9 cellular contexts compared by ENCODE assay signal in genomic region chr13:41492432-41493267, GRCh38. TPM values are rescaled to one million over a fixed set of nuclear protein-coding genes. Genes with fewer than 3 reads are reported as not detected.
A peak's percentile ranks its signal among the peaks of the same experiment; 100 is the strongest.
DNase-seq lines count a peak whose midpoint lies in the region; ATAC-seq and TF ChIP-seq lines count a peak whose summit lies in the region.
"Had no signal": no experiment of that assay in that cellular context is flagged by ENCODE, and none has a peak within 500 bp of the region (broad histone marks: within the 10 kb centered on the region; RNA-seq: fewer than 3 reads in every experiment).

No MANE protein-coding gene starts in this region.

- H3K9ac ChIP-seq in SU-DHL-6 (ENCODE audit: low read length) (peak overlapping the region; percentile 50), skeletal muscle tissue (ENCODE audit: low read depth in 1 of 3, low read length in 3 of 3) (no peak overlapping the region)

- no peak for DNase-seq in activated CD4-positive, CD25-positive, alpha-beta regulatory T cell treated with anti-CD3 and anti-CD28 coated beads, Interleukin-2, amount 50 U/mL, for 72 hours
- DNase-seq in NCI-H128 (lab: John Stamatoyannopoulos, UW; ENCODE audit: unreplicated experiment) = no peak
- no peak for DNase-seq in H7
- no peak for DNase-seq in SHP77 (lab: John Stamatoyannopoulos, UW)

- no peak for TF ChIP-seq CTCF in SU-DHL-6 (IDR thresholded peaks at IDR 0.05; ENCODE audit: insufficient read depth, low read length, poor library complexity, severe bottlenecking)

- H3K9me3 ChIP-seq in SU-DHL-6 (ENCODE audit: insufficient read depth, low read length) = no peaks in the 10 kb centered on the region
- H3K9me3 ChIP-seq in skeletal muscle tissue (ENCODE audit: control insufficient read depth in 3 of 3, low read length in 3 of 3) = no peaks in the 10 kb centered on the region

- H3K9me2 ChIP-seq in SU-DHL-6 (replicated peaks; ENCODE audit: insufficient read depth, low read length) = no peaks in the 10 kb centered on the region

- no peaks in the 10 kb centered on the region for H4K20me1 ChIP-seq in SU-DHL-6 (ENCODE audit: low read depth, low read length)

- H3F3A ChIP-seq in SU-DHL-6 (ENCODE audit: insufficient read depth) = no peaks in the 10 kb centered on the region

- H3K4me2 ChIP-seq in SU-DHL-6 (ENCODE audit: low read depth, low read length, poor library complexity, severe bottlenecking) = peak overlapping the region; percentile 55

- H3K36me3 ChIP-seq in SU-DHL-6 (ENCODE audit: low read length) (no peaks in the 10 kb centered on the region), skeletal muscle tissue (ENCODE audit: control insufficient read depth in 3 of 3, insufficient read depth in 3 of 3, low read length in 3 of 3) (no peaks in the 10 kb centered on the region), H7 (replicated peaks; ENCODE audit: control insufficient read depth, insufficient read depth, low read length) (no peaks in the 10 kb centered on the region)

- H3K27ac ChIP-seq in SU-DHL-6 (ENCODE audit: low read depth, low read length) (peak overlapping the region; percentile 87), skeletal muscle tissue (ENCODE audit: low read depth, low read length) (peak overlapping the region; percentile 3)

- peaks cover 2 to 19% (median 7%) of the 10 kb centered on the region in 3 donors for H3K4me1 ChIP-seq in skeletal muscle tissue (ENCODE audit: control insufficient read depth in 3 of 3, insufficient read depth in 3 of 3, low read length in 3 of 3)

- H2AFZ ChIP-seq in SU-DHL-6 (ENCODE audit: low read depth, low read length, severe bottlenecking) = peak overlapping the region; percentile 86

- H3K79me2 ChIP-seq in SU-DHL-6 (ENCODE audit: insufficient read depth, low read length) = no peaks in the 10 kb centered on the region

- H3K27me3 ChIP-seq in SU-DHL-6 (ENCODE audit: low read length) = no peaks in the 10 kb centered on the region
- H3K27me3 ChIP-seq in skeletal muscle tissue (ENCODE audit: control insufficient read depth in 3 of 3, insufficient read depth in 3 of 3, low read length in 3 of 3) = no peaks in the 10 kb centered on the region
- no peaks in the 10 kb centered on the region for H3K27me3 ChIP-seq in H7 (ENCODE audit: control insufficient read depth, insufficient read depth, low read length)

- H3K4me3 ChIP-seq in SU-DHL-6 (ENCODE audit: insufficient read depth, low read length, poor library complexity, severe bottlenecking) (peak overlapping the region; percentile 6), skeletal muscle tissue (ENCODE audit: low read length in 3 of 3) (no peak overlapping the region), H7 (ENCODE audit: insufficient read depth, low read depth, low read length) (no peak overlapping the region)

- ATAC-seq in activated CD4-positive, CD25-positive, alpha-beta regulatory T cell treated with anti-CD3 and anti-CD28 coated beads, Interleukin-2, amount 50 U/mL, for 24 hours = peak; percentile 72 to 73
- ATAC-seq in HG02852 (IDR thresholded peaks at IDR 0.05; ENCODE audit: unreplicated experiment) = peak; percentile 58

RNA-seq across cellular contexts. Expression of gene RGCC, which starts 35.3 kb away (rescaled TPM):
- total RNA-seq in skeletal muscle tissue = 28.2 TPM
- 1.0 TPM in 1 of 2 replicates, not detected in the other for total RNA-seq in H7 (2014; rRNA removed; shearing (Covaris generic))
- total RNA-seq: progenitor cell of endocrine pancreas had no signal

Comparison
In these comparisons a context has a peak if more than half of its experiments do, and no peak if none do; other contexts are left out.
1. RNA of gene RGCC, which starts 35.3 kb away (total RNA-seq): 28.2 TPM in skeletal muscle tissue (single experiment); 1.0 TPM in H7; every median in the first group is over 10 times any median in the second.